Comparison of ENCODE assay signal across 10 cellular contexts in the genomic region with DNA sequence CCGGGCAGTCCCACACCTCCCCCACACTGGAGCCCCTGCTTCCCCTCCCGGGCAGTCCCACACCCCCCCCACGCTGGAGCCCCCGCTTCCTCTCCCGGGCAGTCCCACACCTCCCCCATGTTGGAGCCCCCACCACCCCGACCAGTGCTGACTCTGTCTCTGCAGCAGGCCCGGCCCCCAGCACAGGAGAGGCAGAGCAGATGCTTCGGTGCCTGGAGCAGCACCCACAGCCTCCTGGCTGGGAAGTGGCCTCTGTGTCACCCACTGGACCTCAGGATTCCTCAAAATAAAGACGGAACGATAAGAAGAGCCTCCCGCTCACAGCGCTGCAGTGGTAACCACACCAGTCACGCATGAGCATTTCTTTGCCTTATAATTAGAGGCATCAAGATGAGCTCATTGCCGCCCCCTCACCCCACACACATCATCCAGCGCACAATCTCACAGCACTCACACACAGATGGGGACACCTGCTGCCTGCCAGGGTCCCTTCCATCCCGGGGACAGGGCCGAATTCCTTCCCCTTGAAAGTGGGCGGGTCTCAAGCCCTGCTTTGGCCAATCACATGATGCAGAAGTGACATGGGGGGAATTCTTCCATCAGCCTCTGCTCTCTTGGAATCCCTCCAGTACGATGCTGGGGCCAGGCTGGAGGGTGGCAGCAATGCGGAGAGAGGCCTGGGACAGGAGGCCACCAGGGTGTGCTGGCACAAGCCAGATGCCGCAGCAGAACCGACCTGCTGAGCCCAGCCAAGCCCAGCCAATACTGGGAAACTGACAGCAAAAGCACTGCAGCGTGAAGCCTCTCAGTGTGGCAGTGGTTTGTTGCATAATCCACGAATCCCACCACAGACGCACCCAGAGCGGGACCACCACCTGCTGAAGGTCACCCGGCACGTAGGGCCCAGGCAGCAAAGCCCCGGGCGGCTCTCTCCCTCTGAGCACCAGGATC. TPM values are rescaled to one million over a fixed set of nuclear protein-coding genes. Genes with fewer than 3 reads are reported as not detected.
DNase-seq lines count a peak whose midpoint lies in the region; ATAC-seq, FAIRE-seq and TF ChIP-seq lines count a peak whose summit lies in the region.
"Had no signal": no experiment of that assay in that cellular context is flagged by ENCODE, and none has a peak within 500 bp of the region (broad histone marks: within the 10 kb centered on the region; RNA-seq: fewer than 3 reads in every experiment).

No MANE protein-coding gene starts in this region.

- TF ChIP-seq CTCF in astrocyte (IDR thresholded peaks at IDR 0.05; ENCODE audit: insufficient read depth, low read depth, low read length) (no peak), vagina (IDR thresholded peaks at IDR 0.05) (no peak)

- H3K27me3 ChIP-seq in astrocyte (ENCODE audit: insufficient read depth, low read length) (no peaks in the 10 kb centered on the region), vagina (no peaks in the 10 kb centered on the region)

- no peak overlapping the region for H2AFZ ChIP-seq in astrocyte (ENCODE audit: low read depth, low read length)

- H3K9me3 Mint-ChIP-seq in astrocyte (ENCODE audit: unreplicated experiment), result no peaks in the 10 kb centered on the region

- intact Hi-C loops in Right ventricle myocardium superior (cut with DNase I) (no loop called here), left cardiac atrium (cut with DNase I) (no loop called here), vagina (cut with DNase I) (no loop called here)

- peak overlapping the region; percentile 59 for H3K4me2 ChIP-seq in astrocyte (ENCODE audit: low read length)

- peak overlapping the region; percentile 85 for H3K27ac Mint-ChIP-seq in astrocyte (ENCODE audit: unreplicated experiment)

- DNase-seq in Right ventricle myocardium superior (peak; percentile 32), left cardiac atrium (no peak), astrocyte (ENCODE audit: low read depth) (peak; percentile 91), kidney tubule cell (ENCODE audit: low spot score) (peak; percentile 23), vagina (ENCODE audit: extremely low spot score in 2 of 2) (no peak)
- no peak for DNase-seq in stimulated activated CD4-positive, alpha-beta T cell treated with anti-CD3 and anti-CD28 coated beads, Interleukin-4, amount 100 ng/mL, for 4 hours
- DNase-seq: OCI-M1, retina had no signal

- peaks cover 9% of the 10 kb centered on the region for H3K4me1 Mint-ChIP-seq in astrocyte (ENCODE audit: low read depth, unreplicated experiment)

- H3K27me3 Mint-ChIP-seq in astrocyte (ENCODE audit: low read depth, unreplicated experiment), result no peaks in the 10 kb centered on the region

- H3K4me3 ChIP-seq in astrocyte (ENCODE audit: insufficient read depth, low read depth, low read length) (no peak overlapping the region), vagina (no peak overlapping the region)

- peaks cover 61% of the 10 kb centered on the region for H4K20me1 ChIP-seq in astrocyte (ENCODE audit: insufficient read depth, low read length)

- H3K4me1 ChIP-seq in astrocyte (ENCODE audit: insufficient read depth, low read length), result peaks cover 24% of the 10 kb centered on the region
- peaks cover 44% of the 10 kb centered on the region for H3K4me1 ChIP-seq in vagina

- H3K79me2 ChIP-seq in astrocyte (ENCODE audit: insufficient read depth, low read length), result peaks cover 79% of the 10 kb centered on the region

- peaks cover 6% of the 10 kb centered on the region for H3K9me3 ChIP-seq in astrocyte (ENCODE audit: insufficient read depth, low read depth, low read length)
- no peaks in the 10 kb centered on the region for H3K9me3 ChIP-seq in vagina

- ATAC-seq in Right ventricle myocardium superior (ENCODE audit: poor library complexity) (no peak), left cardiac atrium (no peak), GM18517 (IDR thresholded peaks at IDR 0.05; ENCODE audit: unreplicated experiment) (no peak), HG03460 (IDR thresholded peaks at IDR 0.05; ENCODE audit: unreplicated experiment) (no peak)

- no peak overlapping the region for H3K4me3 Mint-ChIP-seq in astrocyte (ENCODE audit: unreplicated experiment)

- peaks cover 18% of the 10 kb centered on the region for H3K36me3 Mint-ChIP-seq in astrocyte (ENCODE audit: low read depth, unreplicated experiment)

- no peak for TF ChIP-seq POLR2A in vagina (IDR thresholded peaks at IDR 0.05)

- H3K36me3 ChIP-seq in astrocyte (ENCODE audit: insufficient read depth, low read length) (no peaks in the 10 kb centered on the region), vagina (peaks cover 0 to 10% of the 10 kb centered on the region in 2 donors)

- H3K9ac ChIP-seq in astrocyte (ENCODE audit: low read length), result peak overlapping the region; percentile 70

- peak; percentile 43 for FAIRE-seq in astrocyte (lab: Jason Lieb, UNC)

- H3K27ac ChIP-seq in astrocyte (ENCODE audit: low read depth, low read length) (peak overlapping the region; percentile 88), vagina (peak overlapping the region; percentile 28)

RNA-seq across cellular contexts. Expression of gene PIP5K1C, which starts 16.1 kb away (rescaled TPM):
- total RNA-seq in Right ventricle myocardium superior, result 31.6 TPM
- total RNA-seq in left cardiac atrium, result 10 to 100 TPM; 36.6 to 44.3 TPM
- 42.0 and 44.2 TPM in 2 replicates for total RNA-seq in astrocyte
- 24.1 TPM for total RNA-seq in vagina

RNA-seq across cellular contexts. Expression of gene TJP3, which starts 24.0 kb away (rescaled TPM):
- total RNA-seq in Right ventricle myocardium superior (not detected), left cardiac atrium (under 1 TPM in 1 of 2 donors, not detected in 1; 0.32 TPM), astrocyte (0.58 and 2.0 TPM in 2 replicates), vagina (17.7 TPM)

RNA-seq across cellular contexts. Expression of gene CACTIN, which starts 57.6 kb away (rescaled TPM):
- total RNA-seq in Right ventricle myocardium superior, result 13.7 TPM
- total RNA-seq in left cardiac atrium, result 10 to 100 TPM; 12.5 to 12.9 TPM
- 22.0 and 26.7 TPM in 2 replicates for total RNA-seq in astrocyte
- 36.3 TPM for total RNA-seq in vagina

Comparison
In these comparisons a context has a peak if more than half of its experiments do, and no peak if none do; other contexts are left out.
1. DNase-seq: peak in Right ventricle myocardium superior (single experiment), astrocyte (single experiment) and kidney tubule cell (single experiment); none in left cardiac atrium (single experiment), vagina (0 of 2) and stimulated activated CD4-positive, alpha-beta T cell treated with anti-CD3 and anti-CD28 coated beads, Interleukin-4, amount 100 ng/mL, for 4 hours (0 of 2).